In genomic region chr9:131105952-131106351, GRCh38 we compare ENCODE assay signal across 22 cellular contexts.
"Had no signal": no experiment of that assay in that cellular context is flagged by ENCODE, and none has a peak within 500 bp of the region (broad histone marks: within the 10 kb centered on the region; RNA-seq: fewer than 3 reads in every experiment).

No MANE protein-coding gene starts in this region.

- H3K4me1 Mint-ChIP-seq: T-cell had no signal

- DNase-seq: activated CD4-positive, alpha-beta T cell treated with anti-CD3 and anti-CD28 coated beads for 1 hour; activated CD4-positive, alpha-beta T cell treated with anti-CD3 and anti-CD28 coated beads, Interleukin-2, amount 50 U/mL, for 1 hour; activated gamma-delta T cell treated with Interleukin-2 at 50 U/mL for 16 hours; activated T-cell treated with anti-CD3 and anti-CD28 coated beads, Interleukin-2, amount 50 U/mL, for 1 hour; cerebellar nuclear complex; endodermal cell; head of caudate nucleus; pancreas; psoas muscle; stimulated activated CD4-positive, alpha-beta T cell treated with anti-CD3 and anti-CD28 coated beads, Interleukin-1b, Interleukin-23, amount 100 ng/mL, for 48 hours; T-cell; WERI-Rb-1 had no signal

- H3K27ac ChIP-seq: breast epithelium, coronary artery, gastroesophageal sphincter, neutrophil, pancreas, psoas muscle, right atrium auricular region, WERI-Rb-1 had no signal

- H3K36me3 ChIP-seq: breast epithelium, gastroesophageal sphincter, neutrophil, pancreas, right atrium auricular region, tibial nerve had no signal

- H3K36me3 Mint-ChIP-seq: activated naive CD8-positive, alpha-beta T cell; memory B cell; T-cell had no signal

- H3K9me3 Mint-ChIP-seq: endodermal cell; memory B cell; stimulated activated naive CD8-positive, alpha-beta T cell treated with anti-CD3 and anti-CD28 coated beads, Interleukin-15, Interleukin-2, amounts not matched to agents 100 ng/mL and 50 ng/mL, for 24 hours; T-cell; T-helper 2 cell treated with Interferon-gamma antibody and Interleukin-4, amounts not matched to agents 5 μg/mL and 100 μg/mL, for 36 hours had no signal

- H3K4me3 ChIP-seq: breast epithelium, coronary artery, gastroesophageal sphincter, pancreas, psoas muscle, right atrium auricular region, tibial nerve had no signal

- H3K4me3 Mint-ChIP-seq: activated naive CD8-positive, alpha-beta T cell; endodermal cell; memory B cell; stimulated activated naive CD8-positive, alpha-beta T cell treated with anti-CD3 and anti-CD28 coated beads, Interleukin-15, Interleukin-2, amounts not matched to agents 100 ng/mL and 50 ng/mL, for 24 hours; T-cell; T-helper 2 cell treated with Interferon-gamma antibody and Interleukin-4, amounts not matched to agents 5 μg/mL and 100 μg/mL, for 36 hours had no signal

- H3K27ac Mint-ChIP-seq: activated naive CD8-positive, alpha-beta T cell; endodermal cell; memory B cell; stimulated activated naive CD8-positive, alpha-beta T cell treated with anti-CD3 and anti-CD28 coated beads, Interleukin-15, Interleukin-2, amounts not matched to agents 100 ng/mL and 50 ng/mL, for 24 hours; T-cell; T-helper 2 cell treated with Interferon-gamma antibody and Interleukin-4, amounts not matched to agents 5 μg/mL and 100 μg/mL, for 36 hours had no signal

- ATAC-seq: gastroesophageal sphincter, pancreas, psoas muscle, T-cell had no signal

- H3K27me3 ChIP-seq: breast epithelium, neutrophil, pancreas, right atrium auricular region, tibial nerve had no signal

- H3K9me3 ChIP-seq: breast epithelium, gastroesophageal sphincter, neutrophil, pancreas, psoas muscle, right atrium auricular region, tibial nerve had no signal

- H3K27me3 Mint-ChIP-seq: activated naive CD8-positive, alpha-beta T cell; stimulated activated naive CD8-positive, alpha-beta T cell treated with anti-CD3 and anti-CD28 coated beads, Interleukin-15, Interleukin-2, amounts not matched to agents 100 ng/mL and 50 ng/mL, for 24 hours had no signal

- H3K4me1 ChIP-seq: breast epithelium, gastroesophageal sphincter, pancreas, psoas muscle had no signal
